ENCODE assay signal across 8 cellular contexts in genomic region chr4:37687175-37687525, GRCh38. TPM values are rescaled to one million over a fixed set of nuclear protein-coding genes. Genes with fewer than 3 reads are reported as not detected.
DNase-seq lines count a peak whose midpoint lies in the region; ATAC-seq and TF ChIP-seq lines count a peak whose summit lies in the region.

No MANE protein-coding gene starts in this region.

- TF ChIP-seq CTCF in nephron (IDR thresholded peaks at IDR 0.05; ENCODE audit: unreplicated experiment in 3 of 3): no peak

- no peaks in the 10 kb centered on the region for H3K9me3 Mint-ChIP-seq in CD8-positive, alpha-beta memory T cell
- H3K9me3 Mint-ChIP-seq in nephron: no peaks in the 10 kb centered on the region

- no peaks in the 10 kb centered on the region for H3K9me3 ChIP-seq in CD8-positive, alpha-beta memory T cell (ENCODE audit: low read length)

- H3K4me3 Mint-ChIP-seq in CD8-positive, alpha-beta memory T cell: peak overlapping the region; percentile 93 to 99 (median 96)
- peak overlapping the region; percentile 78 to 88 (median 88) for H3K4me3 Mint-ChIP-seq in nephron

- peaks cover 28 to 40% (median 34%) of the 10 kb centered on the region in 3 donors for H3K4me1 Mint-ChIP-seq in CD8-positive, alpha-beta memory T cell
- peaks cover 40% of the 10 kb centered on the region for H3K4me1 Mint-ChIP-seq in nephron

- peaks cover 0 to 12% (median 0%) of the 10 kb centered on the region in 3 donors for H3K36me3 Mint-ChIP-seq in CD8-positive, alpha-beta memory T cell
- H3K36me3 Mint-ChIP-seq in nephron (ENCODE audit: low read depth): no peaks in the 10 kb centered on the region

- ATAC-seq in HG03159 (IDR thresholded peaks at IDR 0.05; ENCODE audit: unreplicated experiment) (no peak), HG03025 (IDR thresholded peaks at IDR 0.05; ENCODE audit: low FRiP score, unreplicated experiment) (no peak)

- no peak overlapping the region for H3K27ac ChIP-seq in CD8-positive, alpha-beta memory T cell (ENCODE audit: low read depth, low read length)

- H3K36me3 ChIP-seq in CD8-positive, alpha-beta memory T cell (ENCODE audit: insufficient read depth, low read length): no peaks in the 10 kb centered on the region

- H3K27me3 ChIP-seq in CD8-positive, alpha-beta memory T cell (ENCODE audit: insufficient read depth, low read length, poor library complexity, severe bottlenecking): no peaks in the 10 kb centered on the region

- POLR2A ChIA-PET in CD8-positive, alpha-beta memory T cell (lab: Charles Lee): interaction anchor here (0.7 to 1.1 kb wide), 2 partner anchors 9 to 10 kb away, joined by 4 read pairs; no protein-coding TSS in a partner anchor

- no peak for DNase-seq in CD8-positive, alpha-beta memory T cell
- DNase-seq in NCI-H187 treated with DMSO at 0.1 percent for 48 hours (lab: John Stamatoyannopoulos, UW) (peak; percentile 23), cerebellum (ENCODE audit: low spot score) (peak; percentile 14), posterior vena cava (ENCODE audit: low spot score) (no peak), GM03348 (ENCODE audit: low spot score) (no peak)

- CTCF ChIA-PET in CD8-positive, alpha-beta memory T cell (lab: Charles Lee): interaction anchor here (1.4 to 1.6 kb wide), 2 partner anchors 29 to 94 kb away, joined by 3 to 5 read pairs; no protein-coding TSS in a partner anchor

- peak overlapping the region; percentile 60 for H3K4me3 ChIP-seq in CD8-positive, alpha-beta memory T cell (ENCODE audit: low read length)

- peaks cover 27% of the 10 kb centered on the region for H3K4me1 ChIP-seq in CD8-positive, alpha-beta memory T cell (ENCODE audit: insufficient read depth, low read length)

- H3K27ac Mint-ChIP-seq in CD8-positive, alpha-beta memory T cell: peak overlapping the region in 6 of 8 donors; percentile 37 to 97 (median 80)
- H3K27ac Mint-ChIP-seq in nephron: peak overlapping the region; percentile 50 to 75 (median 68)

- intact Hi-C loops in posterior vena cava (cut with DNase I): no loop called here

- no peaks in the 10 kb centered on the region for H3K27me3 Mint-ChIP-seq in CD8-positive, alpha-beta memory T cell
- no peaks in the 10 kb centered on the region for H3K27me3 Mint-ChIP-seq in nephron (ENCODE audit: low read depth)

RNA-seq across cellular contexts. Expression of gene RELL1, which starts 1.0 kb away (rescaled TPM):
- 10 to 100 TPM; 19.9 to 21.4 TPM for total RNA-seq in CD8-positive, alpha-beta memory T cell
- polyA plus RNA-seq in CD8-positive, alpha-beta memory T cell: 7.4 TPM
- 57.6 TPM for total RNA-seq in cerebellum
- total RNA-seq in posterior vena cava: 10 to 100 TPM; 33.6 to 40.5 TPM

Comparison
In these comparisons a context has a peak if more than half of its experiments do, and no peak if none do; other contexts are left out.
1. DNase-seq: peak in NCI-H187 treated with DMSO at 0.1 percent for 48 hours (single experiment) and cerebellum (single experiment); none in CD8-positive, alpha-beta memory T cell (0 of 5), posterior vena cava (single experiment) and GM03348 (single experiment).